8 cellular contexts compared by ENCODE assay signal in the genomic region with DNA sequence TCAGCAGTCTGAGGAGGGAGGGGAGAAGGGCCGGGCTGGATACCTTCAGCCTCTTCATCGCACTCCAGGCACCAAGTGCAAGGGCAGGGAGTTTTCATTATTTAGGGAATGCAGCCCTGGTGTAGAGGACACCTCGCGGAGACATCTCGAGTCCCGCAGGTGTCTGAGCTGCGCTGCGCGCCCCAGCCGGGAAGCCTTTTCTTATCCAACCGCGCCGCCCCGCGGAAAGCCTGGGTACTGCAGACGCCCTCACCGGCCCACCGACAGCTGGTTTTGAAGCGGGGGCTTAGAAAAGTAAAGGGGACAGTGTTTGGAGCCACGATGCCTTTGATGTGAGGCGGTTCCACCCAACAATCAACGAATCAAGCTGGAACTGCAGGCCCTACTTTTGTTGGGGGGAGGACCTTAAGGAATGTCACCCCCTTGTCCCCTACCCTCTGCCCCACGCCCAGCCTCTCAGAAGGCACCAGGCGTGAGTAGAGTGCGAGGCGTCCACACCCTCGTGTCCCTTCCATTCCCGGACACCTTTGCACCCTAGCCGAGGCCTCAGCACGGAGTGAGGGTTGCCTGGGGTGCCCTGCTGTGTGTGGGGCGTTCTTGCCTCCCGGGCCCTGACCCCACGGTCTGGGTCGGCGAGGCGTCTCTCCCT. TPM values are rescaled to one million over a fixed set of nuclear protein-coding genes. Genes with fewer than 3 reads are reported as not detected.
DNase-seq lines count a peak whose midpoint lies in the region; ATAC-seq and TF ChIP-seq lines count a peak whose summit lies in the region.

No MANE protein-coding gene starts in this region.

- H3K4me1 ChIP-seq in body of pancreas = peaks cover 16% of the 10 kb centered on the region

- H3K9me3 ChIP-seq in body of pancreas = no peaks in the 10 kb centered on the region
- no peaks in the 10 kb centered on the region for H3K9me3 ChIP-seq in iPS-18c (ENCODE audit: control insufficient read depth, insufficient read depth, low read length)

- 8 to 12% methylated on average over 3 to 34 of the region's 36 CpGs for WGBS in body of pancreas, 2 donors

- peaks cover 0 to 16% of the 10 kb centered on the region in 2 donors for H3K27me3 ChIP-seq in body of pancreas

- DNase-seq in DMS79 treated with DMSO at 0.1 percent for 48 hours (lab: John Stamatoyannopoulos, UW) = peak; percentile 18
- no peak for DNase-seq in DMS79 (lab: John Stamatoyannopoulos, UW)
- DNase-seq in M059J (ENCODE audit: low read depth) = peak; percentile 63
- DNase-seq in UCSD-AML1 (lab: John Stamatoyannopoulos, UW; ENCODE audit: unreplicated experiment) = peak; percentile 66
- DNase-seq in body of pancreas = peak; percentile 66 to 78 (median 70)
- DNase-seq in stimulated activated CD4-positive, alpha-beta T cell treated with anti-CD3 and anti-CD28 coated beads, Interleukin-12 subunit alpha, Interleukin-12 subunit beta, amount 100 ng/mL, for 48 hours (ENCODE audit: low read depth in 2 of 3, low spot score in 1 of 3) = peak; percentile 72 to 92 (median 77)

- intact Hi-C loops in body of pancreas (cut with DNase I) = no loop called here

- H3K4me3 ChIP-seq in body of pancreas (no peak overlapping the region), iPS-18c (ENCODE audit: insufficient read depth, low read depth, low read length) (peak overlapping the region; percentile 63)

- H3K36me3 ChIP-seq in body of pancreas (replicated peaks in 1 of 2; ENCODE audit: insufficient read depth in 1 of 2, low read depth in 2 of 2) = no peaks in the 10 kb centered on the region

- TF ChIP-seq POLR2A in body of pancreas (IDR thresholded peaks at IDR 0.05) = no peak

- H3K27ac ChIP-seq in body of pancreas = no peak overlapping the region

- peak; percentile 80 to 96 (median 93) for TF ChIP-seq CTCF in body of pancreas (IDR thresholded peaks at IDR 0.05)

- ATAC-seq in body of pancreas (peak; percentile 62), HG02610 (IDR thresholded peaks at IDR 0.05; ENCODE audit: unreplicated experiment) (no peak)

RNA-seq across cellular contexts. Expression of gene NKX2-2, which starts 8.6 kb away (rescaled TPM):
- total RNA-seq in M059J (2014; rRNA removed; shearing (Covaris generic)) = 1.7 and 2.6 TPM in 2 replicates
- 1 to 10 TPM; 3.1 to 9.6 TPM for total RNA-seq in body of pancreas
